ENCODE assay signal across 14 cellular contexts in the genomic region with DNA sequence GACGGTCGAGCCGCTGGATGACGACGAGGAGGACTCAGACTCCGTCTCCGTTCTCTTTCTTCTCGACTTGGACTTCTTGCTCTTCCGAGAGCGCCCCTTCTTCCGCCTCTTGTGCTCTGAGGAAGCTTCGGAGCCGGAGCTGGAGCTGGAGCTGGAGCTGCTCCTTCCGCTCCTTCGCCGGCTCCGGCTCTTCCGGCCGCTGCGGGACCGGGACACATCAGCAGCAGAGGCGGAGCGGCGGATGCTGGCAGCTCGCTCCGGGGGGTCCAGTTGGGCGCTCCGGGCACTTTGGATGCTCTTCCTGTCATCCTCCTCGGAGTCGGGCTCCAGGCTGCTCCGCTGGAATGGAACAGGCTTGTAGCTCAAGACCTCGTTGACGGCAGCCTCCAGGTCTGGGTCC. TPM values are rescaled to one million over a fixed set of nuclear protein-coding genes. Genes with fewer than 3 reads are reported as not detected.
DNase-seq lines count a peak whose midpoint lies in the region; ATAC-seq and TF ChIP-seq lines count a peak whose summit lies in the region.
"Had no signal": no experiment of that assay in that cellular context is flagged by ENCODE, and none has a peak within 500 bp of the region (broad histone marks: within the 10 kb centered on the region; RNA-seq: fewer than 3 reads in every experiment).

No MANE protein-coding gene starts in this region.

- no peak overlapping the region for H2AK5ac ChIP-seq in neuronal stem cell (ENCODE audit: low read depth, low read length)

- CTCF ChIA-PET in WTC11 (lab: Charles Lee), result interaction anchor here (0.9 to 1.8 kb wide), 6 partner anchors 11 to 114 kb away, joined by 3 to 8 read pairs (median 4); a partner anchor contains a TSS

- H3K9me3 Mint-ChIP-seq in WTC11, result no peaks in the 10 kb centered on the region
- H3K9me3 Mint-ChIP-seq: CD4-positive, alpha-beta T cell; IgD-negative memory B cell had no signal

- H4K8ac ChIP-seq in neuronal stem cell (ENCODE audit: low read depth, low read length), result no peak overlapping the region

- H3K27ac Mint-ChIP-seq in WTC11, result no peak overlapping the region
- H3K27ac Mint-ChIP-seq: CD4-positive, alpha-beta T cell had no signal

- H2BK15ac ChIP-seq in neuronal stem cell (ENCODE audit: low read length), result no peak overlapping the region

- peak; percentile 53 for DNase-seq in H7
- DNase-seq in WTC11 (ENCODE audit: low spot score), result no peak
- DNase-seq in neuronal stem cell (ENCODE audit: low spot score), result no peak
- no peak for DNase-seq in SJCRH30
- DNase-seq in SHP77 treated with DMSO at 0.1 percent for 48 hours (lab: John Stamatoyannopoulos, UW), result no peak
- DNase-seq in activated naive CD4-positive, alpha-beta T cell (lab: John Stamatoyannopoulos, UW), result no peak
- DNase-seq: ACHN; C1 segment of cervical spinal cord; CD4-positive, alpha-beta T cell; DMS79; GM23248; HCEC 1CT had no signal

- H2AFZ ChIP-seq in neuronal stem cell (ENCODE audit: low read length), result no peak overlapping the region
- H2AFZ ChIP-seq: GM23248 had no signal

- H3K4me3 ChIP-seq in BLaER1 (no peak overlapping the region), H7 (ENCODE audit: insufficient read depth, low read depth, low read length) (no peak overlapping the region), neuronal stem cell (ENCODE audit: low read length in 2 of 2) (no peak overlapping the region), SJCRH30 (no peak overlapping the region)
- H3K4me3 ChIP-seq: GM23248 had no signal

- no peak overlapping the region for H3K9ac ChIP-seq in BLaER1
- H3K9ac ChIP-seq in neuronal stem cell (ENCODE audit: low read depth, low read length, poor library complexity), result peak overlapping the region; percentile 10
- H3K9ac ChIP-seq: GM23248 had no signal

- H3K36me3 ChIP-seq in BLaER1 (peaks cover 100% of the 10 kb centered on the region), H7 (replicated peaks; ENCODE audit: control insufficient read depth, insufficient read depth, low read length) (no peaks in the 10 kb centered on the region; the same call in 1 of the 2 replicates), neuronal stem cell (replicated peaks in 1 of 2; ENCODE audit: control insufficient read depth in 2 of 2, insufficient read depth in 2 of 2, low read length in 2 of 2) (peaks cover 7 to 53% of the 10 kb centered on the region in 2 donors), SJCRH30 (peaks cover 69% of the 10 kb centered on the region)

- H2BK5ac ChIP-seq in neuronal stem cell (ENCODE audit: low read length), result peak overlapping the region; percentile 18

- ATAC-seq in WTC11, result no peak

- H3K4me1 Mint-ChIP-seq in WTC11, result peaks cover 35% of the 10 kb centered on the region
- H3K4me1 Mint-ChIP-seq: IgD-negative memory B cell had no signal

- no peak overlapping the region for H3K4me3 Mint-ChIP-seq in WTC11
- H3K4me3 Mint-ChIP-seq: CD4-positive, alpha-beta T cell; IgD-negative memory B cell had no signal

- H3K4me2 ChIP-seq in BLaER1 (no peak overlapping the region), neuronal stem cell (ENCODE audit: insufficient read depth, low read length, poor library complexity, severe bottlenecking) (no peak overlapping the region)

- peak overlapping the region; percentile 44 for H3K23ac ChIP-seq in neuronal stem cell (ENCODE audit: low read depth, low read length, poor library complexity)

- no peak overlapping the region for H4K91ac ChIP-seq in neuronal stem cell (ENCODE audit: low read depth, low read length, poor library complexity)

- H3K79me1 ChIP-seq in neuronal stem cell (ENCODE audit: low read depth, low read length), result no peaks in the 10 kb centered on the region

- no peak overlapping the region for H3K4ac ChIP-seq in neuronal stem cell (ENCODE audit: low read length)

- peaks cover 33% of the 10 kb centered on the region for H3K4me1 ChIP-seq in BLaER1
- peaks cover 2 to 6% of the 10 kb centered on the region in 2 donors for H3K4me1 ChIP-seq in neuronal stem cell (ENCODE audit: control insufficient read depth in 2 of 2, insufficient read depth in 1 of 2, low read depth in 1 of 2, low read length in 2 of 2)
- H3K4me1 ChIP-seq in SJCRH30, result peaks cover 25% of the 10 kb centered on the region

- no peak for TF ChIP-seq CTCF in WTC11 (IDR thresholded peaks at IDR 0.05)

- H3K27me3 ChIP-seq in BLaER1, result no peaks in the 10 kb centered on the region
- H3K27me3 ChIP-seq in H7 (ENCODE audit: control insufficient read depth, insufficient read depth, low read length), result no peaks in the 10 kb centered on the region
- no peaks in the 10 kb centered on the region for H3K27me3 ChIP-seq in neuronal stem cell (ENCODE audit: control insufficient read depth in 3 of 3, insufficient read depth in 3 of 3, low read depth in 1 of 3, low read length in 3 of 3)
- H3K27me3 ChIP-seq in SJCRH30, result no peaks in the 10 kb centered on the region

- H2BK120ac ChIP-seq in neuronal stem cell (ENCODE audit: low read depth, low read length), result no peak overlapping the region

- no CpG with 5 or more reads among the region's 33 CpGs for WGBS in neuronal stem cell (ENCODE audit: extremely low coverage in 2 of 2, insufficient read length in 2 of 2, insufficient replicate concordance in 1 of 2), 2 donors

- H3K9me3 ChIP-seq in BLaER1, result no peaks in the 10 kb centered on the region
- H3K9me3 ChIP-seq in neuronal stem cell (replicated peaks in 1 of 2; ENCODE audit: control insufficient read depth in 2 of 2, insufficient read depth in 1 of 2, low read depth in 1 of 2, low read length in 2 of 2), result no peaks in the 10 kb centered on the region
- no peaks in the 10 kb centered on the region for H3K9me3 ChIP-seq in SJCRH30 (replicated peaks)

- no peaks in the 10 kb centered on the region for H3K27me3 Mint-ChIP-seq in WTC11 (ENCODE audit: low read depth)
- H3K27me3 Mint-ChIP-seq: CD4-positive, alpha-beta T cell; IgD-negative memory B cell had no signal

- H4K20me1 ChIP-seq in BLaER1, result peaks cover 97% of the 10 kb centered on the region

- H2BK12ac ChIP-seq in neuronal stem cell (ENCODE audit: low read length), result no peak overlapping the region

- POLR2A ChIA-PET in WTC11 (lab: Charles Lee), result no interaction called here

- no peak overlapping the region for H3K14ac ChIP-seq in neuronal stem cell (ENCODE audit: low read length)

- no peak overlapping the region for H3K18ac ChIP-seq in neuronal stem cell (ENCODE audit: low read length)

- peaks cover 16% of the 10 kb centered on the region for H3K36me3 Mint-ChIP-seq in WTC11

- H3K27ac ChIP-seq in BLaER1 (0 out of 2 replicates have a peak overlapping the region, but pooled peaks have one; percentile 4), neuronal stem cell (replicated peaks; ENCODE audit: low read length) (no peak overlapping the region), SJCRH30 (no peak overlapping the region; the same call in 1 of the 2 replicates)
- H3K27ac ChIP-seq: GM23248 had no signal

TF ChIP-seq in WTC11, 78 proteins besides CTCF, POLR2A, EP300 and RAD21:
- TF ChIP-seq, protein P1, sequence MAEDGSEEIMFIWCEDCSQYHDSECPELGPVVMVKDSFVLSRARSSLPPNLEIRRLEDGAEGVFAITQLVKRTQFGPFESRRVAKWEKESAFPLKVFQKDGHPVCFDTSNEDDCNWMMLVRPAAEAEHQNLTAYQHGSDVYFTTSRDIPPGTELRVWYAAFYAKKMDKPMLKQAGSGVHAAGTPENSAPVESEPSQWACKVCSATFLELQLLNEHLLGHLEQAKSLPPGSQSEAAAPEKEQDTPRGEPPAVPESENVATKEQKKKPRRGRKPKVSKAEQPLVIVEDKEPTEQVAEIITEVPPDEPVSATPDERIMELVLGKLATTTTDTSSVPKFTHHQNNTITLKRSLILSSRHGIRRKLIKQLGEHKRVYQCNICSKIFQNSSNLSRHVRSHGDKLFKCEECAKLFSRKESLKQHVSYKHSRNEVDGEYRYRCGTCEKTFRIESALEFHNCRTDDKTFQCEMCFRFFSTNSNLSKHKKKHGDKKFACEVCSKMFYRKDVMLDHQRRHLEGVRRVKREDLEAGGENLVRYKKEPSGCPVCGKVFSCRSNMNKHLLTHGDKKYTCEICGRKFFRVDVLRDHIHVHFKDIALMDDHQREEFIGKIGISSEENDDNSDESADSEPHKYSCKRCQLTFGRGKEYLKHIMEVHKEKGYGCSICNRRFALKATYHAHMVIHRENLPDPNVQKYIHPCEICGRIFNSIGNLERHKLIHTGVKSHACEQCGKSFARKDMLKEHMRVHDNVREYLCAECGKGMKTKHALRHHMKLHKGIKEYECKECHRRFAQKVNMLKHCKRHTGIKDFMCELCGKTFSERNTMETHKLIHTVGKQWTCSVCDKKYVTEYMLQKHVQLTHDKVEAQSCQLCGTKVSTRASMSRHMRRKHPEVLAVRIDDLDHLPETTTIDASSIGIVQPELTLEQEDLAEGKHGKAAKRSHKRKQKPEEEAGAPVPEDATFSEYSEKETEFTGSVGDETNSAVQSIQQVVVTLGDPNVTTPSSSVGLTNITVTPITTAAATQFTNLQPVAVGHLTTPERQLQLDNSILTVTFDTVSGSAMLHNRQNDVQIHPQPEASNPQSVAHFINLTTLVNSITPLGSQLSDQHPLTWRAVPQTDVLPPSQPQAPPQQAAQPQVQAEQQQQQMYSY (CRISPR knock-in tag; IDR thresholded peaks at IDR 0.05), result peak; percentile 98
- TF ChIP-seq PRRX2 (CRISPR knock-in tag; IDR thresholded peaks at IDR 0.05), result no peak

RNA-seq across cellular contexts. Expression of a gene that starts 36.9 kb away (rescaled TPM):
- total RNA-seq in H7 (2014; rRNA removed; shearing (Covaris generic)), result 17.4 and 26.4 TPM in 2 replicates
- 32.4 to 34.2 TPM (median 34.1 TPM) in 3 replicates for total RNA-seq in WTC11 (2021)
- 2.7 TPM for polyA plus RNA-seq in neuronal stem cell (2013, experiment 1 of 2)
- 2.9 TPM for polyA plus RNA-seq in neuronal stem cell (2013, experiment 2 of 2)
- total RNA-seq in SJCRH30 (2014; rRNA removed; shearing (Covaris generic)), result 91.7 and 96.8 TPM in 2 replicates
- total RNA-seq: GM23248 had no signal
- polyA plus RNA-seq: GM23248 had no signal
